In genomic region chr2:218993345-218994315, GRCh38 we compare ENCODE assay signal across 9 cellular contexts. TPM values are rescaled to one million over a fixed set of nuclear protein-coding genes. Genes with fewer than 3 reads are reported as not detected.
A peak's percentile ranks its signal among the peaks of the same experiment; 100 is the strongest.
DNase-seq lines count a peak whose midpoint lies in the region; ATAC-seq and TF ChIP-seq lines count a peak whose summit lies in the region.
"Had no signal": no experiment of that assay in that cellular context is flagged by ENCODE, and none has a peak within 500 bp of the region (broad histone marks: within the 10 kb centered on the region; RNA-seq: fewer than 3 reads in every experiment).

A gene with protein sequence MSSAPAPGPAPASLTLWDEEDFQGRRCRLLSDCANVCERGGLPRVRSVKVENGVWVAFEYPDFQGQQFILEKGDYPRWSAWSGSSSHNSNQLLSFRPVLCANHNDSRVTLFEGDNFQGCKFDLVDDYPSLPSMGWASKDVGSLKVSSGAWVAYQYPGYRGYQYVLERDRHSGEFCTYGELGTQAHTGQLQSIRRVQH (minus strand): TSS chr2:218993422. CDS start chr2:218993176, 246 bp downstream.

- in situ Hi-C loops in G401 (cut with HindIII; ENCODE audit: low sequenced_read_pairs): no loop called here

- ATAC-seq in psoas muscle: peak in 3 of 4 donors; percentile 8 to 24 (median 19)
- no peak for ATAC-seq in GM18858 (IDR thresholded peaks at IDR 0.05; ENCODE audit: unreplicated experiment)

- H3K27me3 Mint-ChIP-seq in endothelial cell (ENCODE audit: unreplicated experiment): peaks cover 46% of the 10 kb centered on the region

- peaks cover 0 to 84% (median 50%) of the 10 kb centered on the region in 3 donors for H3K27me3 ChIP-seq in psoas muscle (ENCODE audit: insufficient read depth in 3 of 3, low read length in 2 of 3)

- H3K36me3 Mint-ChIP-seq in endothelial cell (ENCODE audit: low read depth, unreplicated experiment): no peaks in the 10 kb centered on the region

- H3K27ac Mint-ChIP-seq in endothelial cell (ENCODE audit: unreplicated experiment): no peak within 1 kb of the TSS
- H3K27ac Mint-ChIP-seq: T-helper 1 cell treated with Interleukin-12 subunit alpha and Interleukin-12 subunit beta and Interleukin-4 antibody, amounts not matched to agents 30 μg/mL and 1 μg/mL, for 36 hours had no signal

- peak; percentile 39 for DNase-seq in DMS79 (lab: John Stamatoyannopoulos, UW)
- DNase-seq in NCI-H146 treated with DMSO at 0.1 percent for 48 hours (lab: John Stamatoyannopoulos, UW; ENCODE audit: unreplicated experiment): peak; percentile 31
- DNase-seq in endothelial cell (ENCODE audit: low spot score): peak; percentile 18
- peak in 1 of 2 donors; percentile 50 for DNase-seq in psoas muscle
- no peak for DNase-seq in NCI-H226
- no peak for DNase-seq in G401 (ENCODE audit: low spot score)
- DNase-seq in putamen (ENCODE audit: low spot score): no peak

- H3K27ac ChIP-seq in psoas muscle: no peak within 1 kb of the TSS

- no peaks in the 10 kb centered on the region for H3K9me3 ChIP-seq in psoas muscle

- TF ChIP-seq CTCF in endothelial cell (IDR thresholded peaks at IDR 0.05; ENCODE audit: unreplicated experiment) (no peak), psoas muscle (IDR thresholded peaks at IDR 0.05) (no peak)

- no peaks in the 10 kb centered on the region for H3K36me3 ChIP-seq in psoas muscle (ENCODE audit: insufficient read depth in 1 of 2, low read depth in 1 of 2)

- H3K9me3 Mint-ChIP-seq in endothelial cell (ENCODE audit: unreplicated experiment): no peaks in the 10 kb centered on the region
- H3K9me3 Mint-ChIP-seq: T-helper 1 cell treated with Interleukin-12 subunit alpha and Interleukin-12 subunit beta and Interleukin-4 antibody, amounts not matched to agents 30 μg/mL and 1 μg/mL, for 36 hours had no signal

- H3K4me1 ChIP-seq in psoas muscle: peaks cover 15% of the 10 kb centered on the region

- H3K4me3 ChIP-seq in psoas muscle: peak within 1 kb of the TSS; percentile 63

- no peak within 1 kb of the TSS for H3K4me3 Mint-ChIP-seq in endothelial cell (ENCODE audit: unreplicated experiment)
- H3K4me3 Mint-ChIP-seq: T-helper 1 cell treated with Interleukin-12 subunit alpha and Interleukin-12 subunit beta and Interleukin-4 antibody, amounts not matched to agents 30 μg/mL and 1 μg/mL, for 36 hours had no signal

- intact Hi-C loops in psoas muscle (cut with DNase I): no loop called here

- H3K4me1 Mint-ChIP-seq in endothelial cell (ENCODE audit: unreplicated experiment): no peaks in the 10 kb centered on the region

- 2 to 3% (median 2%) methylated on average over 78 to 88 of the region's 88 CpGs for WGBS in psoas muscle, 3 donors

RNA-seq across cellular contexts. Expression of the gene that starts here (rescaled TPM):
- total RNA-seq in endothelial cell (ENCODE audit: unreplicated experiment): not detected
- not detected for total RNA-seq in psoas muscle
- polyA plus RNA-seq in psoas muscle: under 1 TPM in 1 of 3 donors, not detected in 2; 0.08 TPM
- not detected in 2 replicates for total RNA-seq in G401 (2014; rRNA removed; shearing (Covaris generic))

Comparison
In these comparisons a context has a peak if more than half of its experiments do, and no peak if none do; other contexts are left out.
1. Peak in DNase-seq in endothelial cell; RNA of the gene not detected or under 1 TPM.
2. Peak in ATAC-seq and H3K4me3 ChIP-seq in psoas muscle; RNA of the gene not detected or under 1 TPM.
3. DNase-seq: peak in DMS79 (single experiment) and NCI-H146 treated with DMSO at 0.1 percent for 48 hours (single experiment); none in NCI-H226 (single experiment), G401 (single experiment) and putamen (single experiment).